In the genomic region with DNA sequence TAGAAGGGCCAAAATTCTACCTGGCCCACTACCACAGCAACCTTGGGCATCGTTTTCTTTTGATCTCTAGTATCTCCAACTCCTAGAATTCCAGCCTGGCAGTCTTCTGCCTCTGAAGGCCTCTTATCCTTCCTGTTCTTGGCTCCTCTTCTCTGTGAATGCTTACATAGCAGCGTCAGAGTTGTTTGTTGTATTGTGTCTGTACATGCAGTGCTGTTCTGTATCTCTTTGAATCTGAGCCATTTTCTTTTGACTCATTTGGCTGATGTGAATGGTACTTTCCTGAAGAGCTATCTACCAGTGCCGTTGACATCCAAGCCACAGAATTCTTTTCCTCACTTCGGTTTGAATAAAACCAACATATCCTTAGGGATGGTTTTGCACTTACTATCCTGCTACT, we compare ENCODE assay signal across 11 cellular contexts.
DNase-seq lines count a peak whose midpoint lies in the region; ATAC-seq and TF ChIP-seq lines count a peak whose summit lies in the region.
"Had no signal": no experiment of that assay in that cellular context is flagged by ENCODE, and none has a peak within 500 bp of the region (broad histone marks: within the 10 kb centered on the region; RNA-seq: fewer than 3 reads in every experiment).

No MANE protein-coding gene starts in this region.

- H3K4me3 ChIP-seq in AG04450 (ENCODE audit: low read depth, low read length) (no peak overlapping the region), mesenchymal stem cell (ENCODE audit: insufficient read depth in 1 of 2, low read depth in 1 of 2, low read length in 2 of 2) (no peak overlapping the region), WERI-Rb-1 (ENCODE audit: low read depth, low read length) (no peak overlapping the region)

- CTCF ChIA-PET in AG04450 (lab: Charles Lee) (no interaction called here), WTC11 (lab: Charles Lee) (no interaction called here)
- CTCF ChIA-PET in activated CD4-positive, alpha-beta T cell treated with anti-CD3 and anti-CD28 coated beads for 36 hours (lab: Charles Lee): no interaction called here

- H2AK5ac ChIP-seq in mesenchymal stem cell (ENCODE audit: low read length, severe bottlenecking): no peak overlapping the region

- no peaks in the 10 kb centered on the region for H3K4me1 ChIP-seq in mesenchymal stem cell (ENCODE audit: control insufficient read depth, insufficient read depth, low read depth, low read length)

- H3K4me2 ChIP-seq in mesenchymal stem cell (ENCODE audit: low read length, poor library complexity, severe bottlenecking): no peak overlapping the region

- no peaks in the 10 kb centered on the region for H3K36me3 Mint-ChIP-seq in WTC11
- H3K36me3 Mint-ChIP-seq in activated CD4-positive, alpha-beta T cell treated with anti-CD3 and anti-CD28 coated beads for 36 hours (ENCODE audit: low read depth): peaks cover 2% of the 10 kb centered on the region

- no peaks in the 10 kb centered on the region for H3K9me3 Mint-ChIP-seq in WTC11
- no peaks in the 10 kb centered on the region for H3K9me3 Mint-ChIP-seq in activated CD4-positive, alpha-beta T cell treated with anti-CD3 and anti-CD28 coated beads for 36 hours (ENCODE audit: low read depth)

- peak overlapping the region; percentile 13 to 58 for H3K18ac ChIP-seq in mesenchymal stem cell (ENCODE audit: low read depth in 1 of 2, low read length in 2 of 2)

- H4K8ac ChIP-seq in mesenchymal stem cell (ENCODE audit: low read length): no peak overlapping the region

- TF ChIP-seq CTCF in AG04450 (IDR thresholded peaks at IDR 0.05; ENCODE audit: low read depth, low read length): no peak
- no peak for TF ChIP-seq CTCF in WERI-Rb-1 (IDR thresholded peaks at IDR 0.05; ENCODE audit: low read depth, low read length)
- TF ChIP-seq CTCF in WTC11 (IDR thresholded peaks at IDR 0.05): no peak

- no peak overlapping the region for H3K4me3 Mint-ChIP-seq in WTC11
- no peak overlapping the region for H3K4me3 Mint-ChIP-seq in activated CD4-positive, alpha-beta T cell treated with anti-CD3 and anti-CD28 coated beads for 36 hours

- H3K36me3 ChIP-seq in mesenchymal stem cell (ENCODE audit: control insufficient read depth in 1 of 2, insufficient read depth in 2 of 2, low read depth in 1 of 2, low read length in 2 of 2): no peaks in the 10 kb centered on the region
- H3K36me3 ChIP-seq in WERI-Rb-1: no peaks in the 10 kb centered on the region

- no peak overlapping the region for H3K27ac Mint-ChIP-seq in WTC11
- no peak overlapping the region for H3K27ac Mint-ChIP-seq in activated CD4-positive, alpha-beta T cell treated with anti-CD3 and anti-CD28 coated beads for 36 hours

- no peaks in the 10 kb centered on the region for H3K79me1 ChIP-seq in mesenchymal stem cell (replicated peaks; ENCODE audit: low read length, poor library complexity, severe bottlenecking)

- POLR2A ChIA-PET in AG04450 (lab: Yijun Ruan, JAX): no interaction called here
- POLR2A ChIA-PET in WTC11 (lab: Charles Lee): no interaction called here
- POLR2A ChIA-PET in activated CD4-positive, alpha-beta T cell treated with anti-CD3 and anti-CD28 coated beads for 36 hours (lab: Charles Lee): no interaction called here

- H2BK5ac ChIP-seq in mesenchymal stem cell (ENCODE audit: low read depth, low read length, poor library complexity, severe bottlenecking): no peak overlapping the region

- no peak overlapping the region for H4K91ac ChIP-seq in mesenchymal stem cell (ENCODE audit: low read length)

- H2BK120ac ChIP-seq in mesenchymal stem cell (ENCODE audit: low read depth, low read length): no peak overlapping the region

- no peaks in the 10 kb centered on the region for H3K27me3 ChIP-seq in AG04450 (ENCODE audit: control insufficient read depth, insufficient read depth, low read length)
- H3K27me3 ChIP-seq in mesenchymal stem cell (ENCODE audit: control insufficient read depth in 1 of 2, insufficient read depth in 1 of 2, low read length in 2 of 2): peaks cover 0 to 20% of the 10 kb centered on the region in 2 experiments
- no peaks in the 10 kb centered on the region for H3K27me3 ChIP-seq in WERI-Rb-1 (ENCODE audit: insufficient read depth, low read depth, severe bottlenecking)

- no peak overlapping the region for H3K23ac ChIP-seq in mesenchymal stem cell (ENCODE audit: low read length in 2 of 2)

- H3K9ac ChIP-seq in mesenchymal stem cell (ENCODE audit: low read length): no peak overlapping the region

- H2BK12ac ChIP-seq in mesenchymal stem cell (ENCODE audit: low read length in 2 of 2): no peak overlapping the region

- no peak overlapping the region for H3K4ac ChIP-seq in mesenchymal stem cell (ENCODE audit: low read depth in 1 of 2, low read length in 2 of 2)

- no peaks in the 10 kb centered on the region for H3K27me3 Mint-ChIP-seq in WTC11 (ENCODE audit: low read depth)
- H3K27me3 Mint-ChIP-seq in activated CD4-positive, alpha-beta T cell treated with anti-CD3 and anti-CD28 coated beads for 36 hours: no peaks in the 10 kb centered on the region

- DNase-seq in AG04450 (ENCODE audit: low read depth, low spot score): peak; percentile 58
- peak; percentile 72 for DNase-seq in LHCN-M2 (ENCODE audit: low read depth)
- DNase-seq in dermis blood vessel endothelial cell: peak; percentile 44
- peak; percentile 81 for DNase-seq in mesenchymal stem cell
- DNase-seq in NCI-H69 (lab: John Stamatoyannopoulos, UW): no peak
- DNase-seq in WERI-Rb-1: no peak
- DNase-seq in WTC11 (ENCODE audit: low spot score): no peak
- DNase-seq in activated CD4-positive, alpha-beta T cell treated with anti-CD3 and anti-CD28 coated beads for 36 hours: no peak
- DNase-seq: NCI-H187 treated with DMSO at 0.1 percent for 48 hours; small intestine; stimulated activated naive CD8-positive, alpha-beta T cell treated with anti-CD3 and anti-CD28 coated beads, Interleukin-15, Interleukin-2, amounts not matched to agents 100 U/mL and 50 U/mL, for 24 hours had no signal

- ATAC-seq in WTC11: no peak
- ATAC-seq in activated CD4-positive, alpha-beta T cell treated with anti-CD3 and anti-CD28 coated beads for 36 hours: no peak
- ATAC-seq: stimulated activated naive CD8-positive, alpha-beta T cell treated with anti-CD3 and anti-CD28 coated beads, Interleukin-15, Interleukin-2, amounts not matched to agents 100 U/mL and 50 U/mL, for 24 hours had no signal

- H3K14ac ChIP-seq in mesenchymal stem cell (ENCODE audit: low read length in 2 of 2): no peak overlapping the region

- intact Hi-C loops in activated CD4-positive, alpha-beta T cell treated with anti-CD3 and anti-CD28 coated beads for 36 hours (cut with DNase I, micrococcal nuclease): no loop called here

- no peak overlapping the region for H2AFZ ChIP-seq in mesenchymal stem cell (ENCODE audit: low read depth, low read length)

- H2BK15ac ChIP-seq in mesenchymal stem cell (ENCODE audit: low read depth, poor library complexity, severe bottlenecking): no peak overlapping the region

- WGBS in mesenchymal stem cell: 61% methylated on average over 2 of the region's 4 CpGs

- H3K27ac ChIP-seq in AG04450 (ENCODE audit: low read depth, low read length) (peak overlapping the region; percentile 39), mesenchymal stem cell (ENCODE audit: low read length, poor library complexity, severe bottlenecking) (no peak overlapping the region), WERI-Rb-1 (no peak overlapping the region)

- H3K9me3 ChIP-seq in AG04450 (ENCODE audit: control insufficient read depth, insufficient read depth, low read length) (no peaks in the 10 kb centered on the region), mesenchymal stem cell (ENCODE audit: control insufficient read depth, low read length) (no peaks in the 10 kb centered on the region), WERI-Rb-1 (ENCODE audit: severe bottlenecking) (no peaks in the 10 kb centered on the region)

- no peaks in the 10 kb centered on the region for H3K4me1 Mint-ChIP-seq in WTC11
- peaks cover 15% of the 10 kb centered on the region for H3K4me1 Mint-ChIP-seq in activated CD4-positive, alpha-beta T cell treated with anti-CD3 and anti-CD28 coated beads for 36 hours

TF ChIP-seq in WTC11, 78 proteins besides CTCF, POLR2A, EP300 and RAD21 (continues in another document):
- no peak for TF ChIP-seq OVOL2 (CRISPR knock-in tag; IDR thresholded peaks at IDR 0.05; ENCODE audit: borderline replicate concordance)
- TF ChIP-seq, protein P1, sequence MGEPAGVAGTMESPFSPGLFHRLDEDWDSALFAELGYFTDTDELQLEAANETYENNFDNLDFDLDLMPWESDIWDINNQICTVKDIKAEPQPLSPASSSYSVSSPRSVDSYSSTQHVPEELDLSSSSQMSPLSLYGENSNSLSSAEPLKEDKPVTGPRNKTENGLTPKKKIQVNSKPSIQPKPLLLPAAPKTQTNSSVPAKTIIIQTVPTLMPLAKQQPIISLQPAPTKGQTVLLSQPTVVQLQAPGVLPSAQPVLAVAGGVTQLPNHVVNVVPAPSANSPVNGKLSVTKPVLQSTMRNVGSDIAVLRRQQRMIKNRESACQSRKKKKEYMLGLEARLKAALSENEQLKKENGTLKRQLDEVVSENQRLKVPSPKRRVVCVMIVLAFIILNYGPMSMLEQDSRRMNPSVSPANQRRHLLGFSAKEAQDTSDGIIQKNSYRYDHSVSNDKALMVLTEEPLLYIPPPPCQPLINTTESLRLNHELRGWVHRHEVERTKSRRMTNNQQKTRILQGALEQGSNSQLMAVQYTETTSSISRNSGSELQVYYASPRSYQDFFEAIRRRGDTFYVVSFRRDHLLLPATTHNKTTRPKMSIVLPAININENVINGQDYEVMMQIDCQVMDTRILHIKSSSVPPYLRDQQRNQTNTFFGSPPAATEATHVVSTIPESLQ (CRISPR knock-in tag; IDR thresholded peaks at IDR 0.05): no peak

Comparison
In these comparisons a context has a peak if more than half of its experiments do, and no peak if none do; other contexts are left out.
1. DNase-seq: peak in AG04450 (single experiment), LHCN-M2 (single experiment), dermis blood vessel endothelial cell (single experiment) and mesenchymal stem cell (single experiment); none in NCI-H69 (single experiment), WERI-Rb-1 (single experiment), WTC11 (single experiment) and activated CD4-positive, alpha-beta T cell treated with anti-CD3 and anti-CD28 coated beads for 36 hours (single experiment).